In the genomic region with DNA sequence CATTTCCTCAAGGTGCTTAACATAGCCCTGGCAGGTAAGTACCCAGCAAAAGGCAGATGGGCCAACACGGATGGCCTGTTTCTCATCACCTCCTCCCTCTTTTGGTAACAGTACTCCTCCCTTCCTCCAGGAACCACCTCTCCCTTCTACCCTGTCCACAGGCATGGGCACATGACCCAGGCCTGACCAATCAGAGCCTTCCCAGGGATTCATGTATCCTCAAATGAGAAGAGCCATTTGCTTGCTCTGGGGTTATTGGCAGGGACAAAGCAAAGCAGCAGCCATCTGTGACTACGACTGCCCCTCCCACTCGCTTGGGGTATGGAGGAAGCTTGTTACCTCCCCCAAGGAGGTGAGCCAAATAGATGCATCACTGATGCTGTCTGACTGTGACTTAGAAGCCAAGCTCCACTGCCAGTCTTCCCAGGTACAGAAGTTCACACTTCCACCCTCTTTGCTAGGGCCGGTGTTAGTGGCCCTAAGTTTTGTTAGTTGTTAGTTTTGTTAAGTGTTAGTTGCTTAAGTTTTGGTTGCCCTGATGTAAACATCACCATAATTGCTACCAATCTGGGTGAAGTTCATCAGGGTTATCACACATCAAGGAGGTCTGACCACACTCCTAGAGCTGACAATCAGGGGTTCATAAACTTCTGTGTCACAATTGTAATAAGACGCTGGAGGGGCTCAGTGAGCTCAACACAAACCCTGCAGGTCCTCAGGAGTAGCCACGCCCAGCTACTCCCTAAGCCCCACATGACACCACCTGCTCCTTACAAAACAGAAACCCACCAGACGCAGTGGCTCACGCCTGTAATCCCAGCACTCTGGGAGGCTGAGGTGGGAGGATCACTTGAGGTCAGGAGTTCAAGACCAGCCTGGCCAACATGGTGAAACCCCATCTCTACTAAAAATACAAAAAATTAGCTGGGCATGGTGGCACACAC, we compare ENCODE assay signal across 15 cellular contexts. TPM values are rescaled to one million over a fixed set of nuclear protein-coding genes. Genes with fewer than 3 reads are reported as not detected.
DNase-seq lines count a peak whose midpoint lies in the region; ATAC-seq, FAIRE-seq and TF ChIP-seq lines count a peak whose summit lies in the region.
"Had no signal": no experiment of that assay in that cellular context is flagged by ENCODE, and none has a peak within 500 bp of the region (broad histone marks: within the 10 kb centered on the region; RNA-seq: fewer than 3 reads in every experiment).

No MANE protein-coding gene starts in this region.

- H3K27me3 Mint-ChIP-seq in activated naive CD8-positive, alpha-beta T cell treated with anti-CD3 and anti-CD28 coated beads, Interleukin-2, amount 50 U/mL, for 24 hours, result no peaks in the 10 kb centered on the region
- peaks cover 6% of the 10 kb centered on the region for H3K27me3 Mint-ChIP-seq in nephron progenitor cell (ENCODE audit: low read depth, poor library complexity)
- H3K27me3 Mint-ChIP-seq: B cell had no signal

- no peak for TF ChIP-seq RAD21 in A549 (conservative IDR thresholded peaks at IDR 0.05 in 1 of 2, IDR thresholded peaks at IDR 0.05 in 1 of 2)

- no peak overlapping the region for H3K27ac Mint-ChIP-seq in activated naive CD8-positive, alpha-beta T cell treated with anti-CD3 and anti-CD28 coated beads, Interleukin-2, amount 50 U/mL, for 24 hours
- no peak overlapping the region for H3K27ac Mint-ChIP-seq in nephron progenitor cell
- H3K27ac Mint-ChIP-seq: activated T-helper 2 cell treated with anti-CD3 and anti-CD28 coated beads, Interferon-gamma antibody, Interleukin-2, Interleukin-4, amounts not matched to agents 10 μg/mL and 5 μg/mL and 100 μg/mL, durations not matched to agents 14 hours and 24 hours and 36 hours; B cell had no signal

- no peak overlapping the region for H3K4me3 ChIP-seq in A549

- TF ChIP-seq CTCF in A549 (IDR thresholded peaks at IDR 0.05) (no peak), foreskin keratinocyte (conservative IDR thresholded peaks at IDR 0.05) (no peak), nephron progenitor cell (IDR thresholded peaks at IDR 0.05) (no peak)

- DNase-seq in A549 (ENCODE audit: low read depth in 1 of 2, low spot score in 1 of 2) (no peak), ELR (ENCODE audit: low read depth) (peak; percentile 31), NCI-H69 (lab: John Stamatoyannopoulos, UW) (peak; percentile 90), foreskin keratinocyte (no peak), caudate nucleus (lab: John Stamatoyannopoulos, UW) (no peak), nephron progenitor cell (no peak)
- DNase-seq in stimulated activated naive CD4-positive, alpha-beta T cell treated with Interleukin-2 at 50 U/mL for 16 hours (lab: John Stamatoyannopoulos, UW), result no peak
- DNase-seq in activated naive CD8-positive, alpha-beta T cell treated with anti-CD3 and anti-CD28 coated beads, Interleukin-2, amount 50 U/mL, for 24 hours, result no peak
- DNase-seq: foreskin melanocyte, GDM1, NCI-H1436 had no signal

- H3K4me1 Mint-ChIP-seq in activated naive CD8-positive, alpha-beta T cell treated with anti-CD3 and anti-CD28 coated beads, Interleukin-2, amount 50 U/mL, for 24 hours, result no peaks in the 10 kb centered on the region
- H3K4me1 Mint-ChIP-seq in nephron progenitor cell, result peaks cover 51% of the 10 kb centered on the region
- H3K4me1 Mint-ChIP-seq: B cell had no signal

- TF ChIP-seq POLR2A in A549 (IDR thresholded peaks at IDR 0.05; ENCODE audit: low read length), result no peak

- no peak for TF ChIP-seq EP300 in A549 (IDR thresholded peaks at IDR 0.05)

- POLR2A ChIA-PET in A549 (lab: Yijun Ruan, JAX), result no interaction called here

- no peaks in the 10 kb centered on the region for H3K27me3 ChIP-seq in foreskin keratinocyte

- H3K27ac ChIP-seq in A549 (no peak overlapping the region), foreskin keratinocyte (no peak overlapping the region), caudate nucleus (ENCODE audit: low read depth, low read length) (no peak overlapping the region)

- no peak overlapping the region for H3K4me3 Mint-ChIP-seq in activated naive CD8-positive, alpha-beta T cell treated with anti-CD3 and anti-CD28 coated beads, Interleukin-2, amount 50 U/mL, for 24 hours
- no peak overlapping the region for H3K4me3 Mint-ChIP-seq in nephron progenitor cell
- H3K4me3 Mint-ChIP-seq: B cell had no signal

- peak in 1 of 2 experiments; percentile 32; a peak in 2 of 6 replicates for ATAC-seq in A549
- peak; percentile 24 for ATAC-seq in foreskin keratinocyte
- ATAC-seq in activated naive CD8-positive, alpha-beta T cell treated with anti-CD3 and anti-CD28 coated beads, Interleukin-2, amount 50 U/mL, for 24 hours, result no peak

- no peak for FAIRE-seq in A549 (lab: Jason Lieb, UNC)
- FAIRE-seq: astrocyte, keratinocyte had no signal

- no peaks in the 10 kb centered on the region for H3K9me3 Mint-ChIP-seq in activated naive CD8-positive, alpha-beta T cell treated with anti-CD3 and anti-CD28 coated beads, Interleukin-2, amount 50 U/mL, for 24 hours
- no peaks in the 10 kb centered on the region for H3K9me3 Mint-ChIP-seq in nephron progenitor cell
- H3K9me3 Mint-ChIP-seq: activated T-helper 2 cell treated with anti-CD3 and anti-CD28 coated beads, Interferon-gamma antibody, Interleukin-2, Interleukin-4, amounts not matched to agents 10 μg/mL and 5 μg/mL and 100 μg/mL, durations not matched to agents 14 hours and 24 hours and 36 hours had no signal

- CTCF ChIA-PET in A549 (lab: Yijun Ruan, JAX), result interaction anchor here (1.4 kb wide), 2 partner anchors 14 to 19 kb away, joined by 3 to 5 read pairs; no protein-coding TSS in a partner anchor

- H3K36me3 Mint-ChIP-seq in activated naive CD8-positive, alpha-beta T cell treated with anti-CD3 and anti-CD28 coated beads, Interleukin-2, amount 50 U/mL, for 24 hours (ENCODE audit: low read depth), result peaks cover 15% of the 10 kb centered on the region
- H3K36me3 Mint-ChIP-seq in nephron progenitor cell (ENCODE audit: low read depth), result peaks cover 59% of the 10 kb centered on the region

- no peak overlapping the region for H3K4me2 ChIP-seq in A549

- 98% methylated on average over 4 of the region's 8 CpGs for WGBS in A549 (ENCODE audit: missing lambda C conversion rate)

- no peaks in the 10 kb centered on the region for H3K9me3 ChIP-seq in A549

- H3K4me1 ChIP-seq in A549 (peaks cover 1% of the 10 kb centered on the region; the same call in 1 of the 3 replicates), foreskin keratinocyte (no peaks in the 10 kb centered on the region)

TF ChIP-seq in A549, 52 proteins besides CTCF, POLR2A, EP300 and RAD21:
- TF ChIP-seq, protein P1, sequence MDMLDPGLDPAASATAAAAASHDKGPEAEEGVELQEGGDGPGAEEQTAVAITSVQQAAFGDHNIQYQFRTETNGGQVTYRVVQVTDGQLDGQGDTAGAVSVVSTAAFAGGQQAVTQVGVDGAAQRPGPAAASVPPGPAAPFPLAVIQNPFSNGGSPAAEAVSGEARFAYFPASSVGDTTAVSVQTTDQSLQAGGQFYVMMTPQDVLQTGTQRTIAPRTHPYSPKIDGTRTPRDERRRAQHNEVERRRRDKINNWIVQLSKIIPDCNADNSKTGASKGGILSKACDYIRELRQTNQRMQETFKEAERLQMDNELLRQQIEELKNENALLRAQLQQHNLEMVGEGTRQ (IDR thresholded peaks at IDR 0.05), result peak; percentile 51
- no peak for TF ChIP-seq HOXB13 (CRISPR knock-in tag; IDR thresholded peaks at IDR 0.05; ENCODE audit: low read depth)
- no peak for TF ChIP-seq JUN (IDR thresholded peaks at IDR 0.05)
- peak; percentile 23 for TF ChIP-seq ZFP36 (IDR thresholded peaks at IDR 0.05; ENCODE audit: borderline replicate concordance, partially characterized antibody)
- no peak for TF ChIP-seq CEBPB (IDR thresholded peaks at IDR 0.05)
- no peak for TF ChIP-seq CHD2 (IDR thresholded peaks at IDR 0.05; ENCODE audit: low read length, partially characterized antibody)

RNA-seq across cellular contexts. Expression of a gene that starts 57.3 kb away (rescaled TPM):
- polyA plus RNA-seq in A549 (2011; rRNA removed) (33.3 and 39.0 TPM in 2 replicates), A549 (2017; fragmentation: RNase III; extraction: RNeasy Plus Mini Kit Qiagen cat#74134 plus additional on column Dnase treatment) (15.8 to 20.3 TPM (median 19.1 TPM) in 3 replicates), foreskin keratinocyte (15.0 and 19.1 TPM in 2 replicates)
- polyA plus RNA-seq in A549 (2012; cell fraction: cytosol; rRNA removed), result 8.2 and 9.2 TPM in 2 replicates
- polyA plus RNA-seq in A549 (2012; cell fraction: nucleus; rRNA removed), result 8.4 and 12.5 TPM in 2 replicates
- 20.5 and 22.8 TPM in 2 replicates for polyA minus RNA-seq in A549 (2011; rRNA and poly(A)+ RNA removed)
- total RNA-seq in foreskin keratinocyte, result 31.8 and 39.9 TPM in 2 replicates

Comparison
In these comparisons a context has a peak if more than half of its experiments do, and no peak if none do; other contexts are left out.
1. DNase-seq: peak in ELR (single experiment) and NCI-H69 (single experiment); none in A549 (0 of 2), foreskin keratinocyte (0 of 2), caudate nucleus (0 of 61), stimulated activated naive CD4-positive, alpha-beta T cell treated with Interleukin-2 at 50 U/mL for 16 hours (single experiment), activated naive CD8-positive, alpha-beta T cell treated with anti-CD3 and anti-CD28 coated beads, Interleukin-2, amount 50 U/mL, for 24 hours (single experiment) and nephron progenitor cell (single experiment).